ENCODE assay signal across 8 cellular contexts in the genomic region with DNA sequence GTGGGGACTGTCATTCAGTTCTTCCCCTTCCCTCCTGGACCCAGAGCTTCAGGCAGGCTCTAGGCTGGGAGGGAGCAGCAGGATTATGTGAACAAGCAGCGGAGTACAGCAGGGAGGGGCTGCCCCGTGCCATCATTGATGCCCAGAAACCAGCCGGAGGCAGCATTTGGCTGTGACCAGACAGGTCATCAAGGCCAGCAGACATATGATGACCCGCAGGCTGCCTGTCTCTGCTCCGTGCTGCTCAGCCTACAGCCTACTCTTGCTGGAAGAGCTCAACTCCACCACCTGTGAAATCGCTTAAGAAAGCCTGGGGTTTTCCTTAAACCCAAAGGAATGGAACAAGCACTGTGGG. TPM values are rescaled to one million over a fixed set of nuclear protein-coding genes. Genes with fewer than 3 reads are reported as not detected.
DNase-seq lines count a peak whose midpoint lies in the region; ATAC-seq and TF ChIP-seq lines count a peak whose summit lies in the region.
"Had no signal": no experiment of that assay in that cellular context is flagged by ENCODE, and none has a peak within 500 bp of the region (broad histone marks: within the 10 kb centered on the region; RNA-seq: fewer than 3 reads in every experiment).

No MANE protein-coding gene starts in this region.

- intact Hi-C loops in heart right ventricle (cut with DNase I): no loop called here
- intact Hi-C loops in Right ventricle myocardium superior (cut with DNase I): no loop called here

- no peak for TF ChIP-seq CTCF in heart right ventricle (IDR thresholded peaks at IDR 0.05)

- peaks cover 18 to 72% (median 59%) of the 10 kb centered on the region in 9 donors for H3K4me1 ChIP-seq in heart right ventricle
- H3K4me1 ChIP-seq: foreskin keratinocyte had no signal

- peak overlapping the region in 1 of 10 donors; percentile 2 for H3K4me3 ChIP-seq in heart right ventricle

- 66 to 72% methylated on average over 6 of the region's 6 CpGs for WGBS in heart right ventricle, 2 donors

- H3K27ac ChIP-seq in heart right ventricle: peak overlapping the region; percentile 5 to 100 (median 86)
- H3K27ac ChIP-seq: foreskin keratinocyte had no signal

- no peaks in the 10 kb centered on the region for H3K9me3 ChIP-seq in heart right ventricle

- peak in 1 of 8 donors; percentile 3 for ATAC-seq in heart right ventricle
- no peak for ATAC-seq in Right ventricle myocardium superior (ENCODE audit: poor library complexity)
- ATAC-seq: foreskin keratinocyte had no signal

- no peak for DNase-seq in heart right ventricle
- no peak for DNase-seq in Right ventricle myocardium superior
- DNase-seq: activated naive CD8-positive, alpha-beta T cell treated with anti-CD3 and anti-CD28 coated beads, Interleukin-2, amount 10 ng/mL, durations not matched to agents 7 days and 5 days; foreskin keratinocyte; GOT3; naive B cell; NCI-H446 treated with DMSO at 0.1 percent for 48 hours had no signal

- no peaks in the 10 kb centered on the region for H3K27me3 ChIP-seq in heart right ventricle
- H3K27me3 ChIP-seq: foreskin keratinocyte had no signal

- peaks cover 0 to 71% (median 59%) of the 10 kb centered on the region in 9 donors for H3K36me3 ChIP-seq in heart right ventricle

RNA-seq across cellular contexts. Expression of gene KLHL21, which starts 4.9 kb away (rescaled TPM):
- total RNA-seq in heart right ventricle (10 to 100 TPM; 49.5 to 93.3 (median 70.4) TPM), Right ventricle myocardium superior (111 TPM)
- 10 to 100 TPM; 20.4 to 22.3 TPM for polyA plus RNA-seq in heart right ventricle

RNA-seq across cellular contexts. Expression of gene PHF13, which starts 15.8 kb away (rescaled TPM):
- total RNA-seq in heart right ventricle: 10 to 100 TPM in 1 of 10 donors, 1 to 10 TPM in 9; 5.9 to 12.2 (median 8.0) TPM
- polyA plus RNA-seq in heart right ventricle: 1 to 10 TPM; 3.7 to 5.2 TPM
- 8.6 TPM for total RNA-seq in Right ventricle myocardium superior

RNA-seq across cellular contexts. Expression of gene ZBTB48, which starts 18.0 kb away (rescaled TPM):
- total RNA-seq in heart right ventricle: 10 to 100 TPM in 6 of 10 donors, 1 to 10 TPM in 4; 7.3 to 16.6 (median 11.0) TPM
- polyA plus RNA-seq in heart right ventricle: 10 to 100 TPM; 18.3 to 41.5 TPM
- 11.7 TPM for total RNA-seq in Right ventricle myocardium superior

RNA-seq across cellular contexts. Expression of gene THAP3, which starts 26.9 kb away (rescaled TPM):
- total RNA-seq in heart right ventricle (10 to 100 TPM in 7 of 10 donors, 1 to 10 TPM in 3; 6.8 to 16.7 (median 11.2) TPM), Right ventricle myocardium superior (11.5 TPM)
- polyA plus RNA-seq in heart right ventricle: 10 to 100 TPM; 24.6 to 27.6 TPM

RNA-seq across cellular contexts. Expression of gene TAS1R1, which starts 42.6 kb away (rescaled TPM):
- total RNA-seq in heart right ventricle: not detected
- polyA plus RNA-seq in heart right ventricle: not detected
- not detected for total RNA-seq in Right ventricle myocardium superior
- total RNA-seq: activated naive CD8-positive, alpha-beta T cell treated with anti-CD3 and anti-CD28 coated beads, Interleukin-2, amount 10 ng/mL, durations not matched to agents 7 days and 5 days; foreskin keratinocyte; T-helper 1 cell treated with Interleukin-12 subunit alpha and Interleukin-12 subunit beta and Interleukin-4 antibody, amounts not matched to agents 30 ng/mL and 1 ng/mL, for 36 hours had no signal
- polyA plus RNA-seq: foreskin keratinocyte had no signal
